Comparison of ENCODE assay signal across 8 cellular contexts in genomic region chr13:60164490-60164889, GRCh38. TPM values are rescaled to one million over a fixed set of nuclear protein-coding genes. Genes with fewer than 3 reads are reported as not detected.
DNase-seq lines count a peak whose midpoint lies in the region; ATAC-seq and TF ChIP-seq lines count a peak whose summit lies in the region.

No MANE protein-coding gene starts in this region.

- peaks cover 36% of the 10 kb centered on the region for H3K4me1 Mint-ChIP-seq in activated naive CD4-positive, alpha-beta T cell treated with anti-CD3 and anti-CD28 coated beads for 36 hours (ENCODE audit: low read depth)

- H3K27me3 ChIP-seq in body of pancreas (no peaks in the 10 kb centered on the region), thoracic aorta (replicated peaks; ENCODE audit: insufficient read depth) (no peaks in the 10 kb centered on the region)

- peak overlapping the region; percentile 91 for H3K4me3 Mint-ChIP-seq in activated naive CD4-positive, alpha-beta T cell treated with anti-CD3 and anti-CD28 coated beads for 36 hours

- DNase-seq in activated naive CD4-positive, alpha-beta T cell treated with anti-CD3 and anti-CD28 coated beads for 36 hours, result no peak
- DNase-seq in activated naive CD4-positive, alpha-beta T cell treated with Interleukin-2 at 50 U/mL for 16 hours, result no peak
- DNase-seq in body of pancreas (peak in 1 of 4 donors; percentile 4), left lobe of liver (ENCODE audit: low spot score) (no peak), thoracic aorta (ENCODE audit: low spot score) (no peak), erythroblast (lab: John Stamatoyannopoulos, UW) (no peak)
- no peak for DNase-seq in activated effector memory CD4-positive, alpha-beta T cell treated with Interleukin-2 at 50 U/mL for 16 hours

- H3K4me1 ChIP-seq in body of pancreas, result peaks cover 20% of the 10 kb centered on the region
- H3K4me1 ChIP-seq in thoracic aorta (ENCODE audit: control insufficient read depth in 1 of 2, low read depth in 2 of 2), result peaks cover 5 to 14% of the 10 kb centered on the region in 2 donors

- no peaks in the 10 kb centered on the region for H3K9me3 Mint-ChIP-seq in activated naive CD4-positive, alpha-beta T cell treated with anti-CD3 and anti-CD28 coated beads for 36 hours

- H3K9me3 ChIP-seq in body of pancreas (no peaks in the 10 kb centered on the region), thoracic aorta (no peaks in the 10 kb centered on the region)

- no peak for TF ChIP-seq CTCF in body of pancreas (IDR thresholded peaks at IDR 0.05)
- no peak for TF ChIP-seq CTCF in thoracic aorta (IDR thresholded peaks at IDR 0.05)

- no peaks in the 10 kb centered on the region for H3K27me3 Mint-ChIP-seq in activated naive CD4-positive, alpha-beta T cell treated with anti-CD3 and anti-CD28 coated beads for 36 hours (ENCODE audit: low read depth)

- WGBS in body of pancreas, 2 donors, result 23 to 24% methylated on average over 1 of the region's 1 CpG

- TF ChIP-seq POLR2A in body of pancreas (IDR thresholded peaks at IDR 0.05), result no peak
- TF ChIP-seq POLR2A in erythroblast (IDR thresholded peaks at IDR 0.05; ENCODE audit: low read length), result no peak

- peaks cover 5% of the 10 kb centered on the region for H3K36me3 Mint-ChIP-seq in activated naive CD4-positive, alpha-beta T cell treated with anti-CD3 and anti-CD28 coated beads for 36 hours (ENCODE audit: low read depth)

- no peaks in the 10 kb centered on the region for H3K36me3 ChIP-seq in body of pancreas (replicated peaks in 1 of 2; ENCODE audit: insufficient read depth in 1 of 2, low read depth in 2 of 2)
- no peaks in the 10 kb centered on the region for H3K36me3 ChIP-seq in thoracic aorta

- H3K27ac Mint-ChIP-seq in activated naive CD4-positive, alpha-beta T cell treated with anti-CD3 and anti-CD28 coated beads for 36 hours, result peak overlapping the region; percentile 88

- CTCF ChIA-PET in activated naive CD4-positive, alpha-beta T cell treated with anti-CD3 and anti-CD28 coated beads for 36 hours (lab: Charles Lee), result interaction anchor here (1.3 kb wide), 1 partner anchor 774 kb away, joined by 4 read pairs; no protein-coding TSS in a partner anchor

- intact Hi-C loops in activated naive CD4-positive, alpha-beta T cell treated with anti-CD3 and anti-CD28 coated beads for 36 hours (cut with micrococcal nuclease), result loop anchor here (1.0 to 5.0 kb wide), 2 partner anchors 103 to 253 kb away; no protein-coding TSS in a partner anchor
- intact Hi-C loops in body of pancreas (cut with DNase I), result no loop called here

- ATAC-seq in body of pancreas (peak; percentile 12), left lobe of liver (peak; percentile 35), thoracic aorta (ENCODE audit: insufficient number of reproducible peaks, low FRiP score, low read depth) (no peak), HG02870 (IDR thresholded peaks at IDR 0.05; ENCODE audit: unreplicated experiment) (no peak)

- H3K27ac ChIP-seq in body of pancreas (peak overlapping the region; percentile 40 to 97 (median 94)), thoracic aorta (peak overlapping the region; percentile 91 to 94)

- H3K4me3 ChIP-seq in body of pancreas, result peak overlapping the region; percentile 28 to 62
- H3K4me3 ChIP-seq in thoracic aorta, result peak overlapping the region; percentile 90

RNA-seq across cellular contexts. Expression of gene DIAPH3, which starts 0.8 kb away (rescaled TPM):
- 10 to 100 TPM; 24.0 to 24.3 TPM for total RNA-seq in activated naive CD4-positive, alpha-beta T cell treated with anti-CD3 and anti-CD28 coated beads for 36 hours
- under 1 TPM; 0.33 to 0.78 TPM for total RNA-seq in body of pancreas
- 0.15 TPM for total RNA-seq in left lobe of liver
- 1 to 10 TPM; 7.1 to 8.0 TPM for total RNA-seq in thoracic aorta

Comparison
In these comparisons a context has a peak if more than half of its experiments do, and no peak if none do; other contexts are left out.
1. ATAC-seq: peak in body of pancreas (single experiment) and left lobe of liver (single experiment); none in thoracic aorta (single experiment) and HG02870 (single experiment).